Comparison of ENCODE assay signal across 1 cellular context in the genomic region with DNA sequence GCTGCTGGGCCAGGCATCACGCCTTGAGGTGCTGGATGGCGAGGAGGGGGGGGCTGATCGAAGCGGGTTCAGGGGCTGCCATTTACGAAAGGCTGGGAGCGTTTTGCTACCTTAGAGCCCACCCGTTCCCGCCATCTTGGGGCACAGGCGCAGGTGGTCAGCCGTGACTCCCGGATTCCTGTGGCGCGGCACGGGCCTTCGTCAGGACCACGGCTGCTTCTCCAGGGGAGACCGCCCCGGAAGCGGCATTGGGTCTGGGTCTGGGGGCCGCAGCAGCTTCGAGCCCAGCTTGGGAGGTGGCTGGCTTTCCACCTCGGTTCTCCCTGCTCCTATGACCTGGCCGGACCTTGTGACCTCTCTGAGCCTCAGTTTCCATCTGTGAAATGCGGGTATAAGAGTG.
TF ChIP-seq lines count a peak whose summit lies in the region.

No MANE protein-coding gene starts in this region.

TF ChIP-seq in A549, 52 proteins besides CTCF, POLR2A, EP300 and RAD21:
- no peak for TF ChIP-seq POLR2AphosphoS2 (conservative IDR thresholded peaks at IDR 0.05; ENCODE audit: low read length)
- TF ChIP-seq CHD2 (IDR thresholded peaks at IDR 0.05; ENCODE audit: low read length, partially characterized antibody) = no peak
- no peak for TF ChIP-seq MAFK (IDR thresholded peaks at IDR 0.05; ENCODE audit: partially characterized antibody)
- no peak for TF ChIP-seq NPAS2 (CRISPR knock-in tag; IDR thresholded peaks at IDR 0.05; ENCODE audit: borderline replicate concordance)
- no peak for TF ChIP-seq EHMT2 (IDR thresholded peaks at IDR 0.05; ENCODE audit: low read depth)
- no peak for TF ChIP-seq HOXB5 (CRISPR knock-in tag; IDR thresholded peaks at IDR 0.05)
- TF ChIP-seq CBX2 (IDR thresholded peaks at IDR 0.05; ENCODE audit: borderline replicate concordance, low read depth) = no peak
- no peak for TF ChIP-seq FOSL2 (IDR thresholded peaks at IDR 0.05)
- TF ChIP-seq FOSL2 (CRISPR knock-in tag; IDR thresholded peaks at IDR 0.05) = no peak
- TF ChIP-seq, protein P1, sequence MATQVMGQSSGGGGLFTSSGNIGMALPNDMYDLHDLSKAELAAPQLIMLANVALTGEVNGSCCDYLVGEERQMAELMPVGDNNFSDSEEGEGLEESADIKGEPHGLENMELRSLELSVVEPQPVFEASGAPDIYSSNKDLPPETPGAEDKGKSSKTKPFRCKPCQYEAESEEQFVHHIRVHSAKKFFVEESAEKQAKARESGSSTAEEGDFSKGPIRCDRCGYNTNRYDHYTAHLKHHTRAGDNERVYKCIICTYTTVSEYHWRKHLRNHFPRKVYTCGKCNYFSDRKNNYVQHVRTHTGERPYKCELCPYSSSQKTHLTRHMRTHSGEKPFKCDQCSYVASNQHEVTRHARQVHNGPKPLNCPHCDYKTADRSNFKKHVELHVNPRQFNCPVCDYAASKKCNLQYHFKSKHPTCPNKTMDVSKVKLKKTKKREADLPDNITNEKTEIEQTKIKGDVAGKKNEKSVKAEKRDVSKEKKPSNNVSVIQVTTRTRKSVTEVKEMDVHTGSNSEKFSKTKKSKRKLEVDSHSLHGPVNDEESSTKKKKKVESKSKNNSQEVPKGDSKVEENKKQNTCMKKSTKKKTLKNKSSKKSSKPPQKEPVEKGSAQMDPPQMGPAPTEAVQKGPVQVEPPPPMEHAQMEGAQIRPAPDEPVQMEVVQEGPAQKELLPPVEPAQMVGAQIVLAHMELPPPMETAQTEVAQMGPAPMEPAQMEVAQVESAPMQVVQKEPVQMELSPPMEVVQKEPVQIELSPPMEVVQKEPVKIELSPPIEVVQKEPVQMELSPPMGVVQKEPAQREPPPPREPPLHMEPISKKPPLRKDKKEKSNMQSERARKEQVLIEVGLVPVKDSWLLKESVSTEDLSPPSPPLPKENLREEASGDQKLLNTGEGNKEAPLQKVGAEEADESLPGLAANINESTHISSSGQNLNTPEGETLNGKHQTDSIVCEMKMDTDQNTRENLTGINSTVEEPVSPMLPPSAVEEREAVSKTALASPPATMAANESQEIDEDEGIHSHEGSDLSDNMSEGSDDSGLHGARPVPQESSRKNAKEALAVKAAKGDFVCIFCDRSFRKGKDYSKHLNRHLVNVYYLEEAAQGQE (IDR thresholded peaks at IDR 0.05) = no peak
- TF ChIP-seq, protein P2, sequence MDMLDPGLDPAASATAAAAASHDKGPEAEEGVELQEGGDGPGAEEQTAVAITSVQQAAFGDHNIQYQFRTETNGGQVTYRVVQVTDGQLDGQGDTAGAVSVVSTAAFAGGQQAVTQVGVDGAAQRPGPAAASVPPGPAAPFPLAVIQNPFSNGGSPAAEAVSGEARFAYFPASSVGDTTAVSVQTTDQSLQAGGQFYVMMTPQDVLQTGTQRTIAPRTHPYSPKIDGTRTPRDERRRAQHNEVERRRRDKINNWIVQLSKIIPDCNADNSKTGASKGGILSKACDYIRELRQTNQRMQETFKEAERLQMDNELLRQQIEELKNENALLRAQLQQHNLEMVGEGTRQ (IDR thresholded peaks at IDR 0.05) = no peak
- no peak for TF ChIP-seq KDM5A (IDR thresholded peaks at IDR 0.05)
- TF ChIP-seq HOXB13 (CRISPR knock-in tag; IDR thresholded peaks at IDR 0.05; ENCODE audit: low read depth) = no peak
